26 cellular contexts compared by ENCODE assay signal in genomic region chr3:67490658-67491057, GRCh38.
"Had no signal": no experiment of that assay in that cellular context is flagged by ENCODE, and none has a peak within 500 bp of the region (broad histone marks: within the 10 kb centered on the region; RNA-seq: fewer than 3 reads in every experiment).

No MANE protein-coding gene starts in this region.

- H3K4me1 ChIP-seq: left lung, lower lobe of right lung, suprapubic skin, upper lobe of right lung had no signal

- H3K27me3 ChIP-seq: left lung, ovary, right atrium auricular region, right lobe of liver, suprapubic skin, tibial artery, upper lobe of right lung had no signal

- H3K4me3 Mint-ChIP-seq: immature natural killer cell; mesothelial cell of epicardium; naive thymus-derived CD4-positive, alpha-beta T cell; natural killer cell treated with Interleukin-12 subunit alpha and Interleukin-12 subunit beta and Interleukin-15 and Interleukin-18, amount 100 ng/mL, for 72 hours; stimulated activated naive B cell treated with anti-CD40 and anti-IgM and Interleukin-4, amounts not matched to agents 10 μg/mL and 1 μg/mL and 100 μg/mL, for 72 hours; stimulated activated naive CD8-positive, alpha-beta T cell treated with anti-CD3 and anti-CD28 coated beads, Interleukin-15, Interleukin-2, amounts not matched to agents 100 ng/mL and 50 ng/mL, for 24 hours had no signal

- H3K4me3 ChIP-seq: left lung, lower lobe of right lung, ovary, right atrium auricular region, right lobe of liver, suprapubic skin, tibial artery, upper lobe of right lung had no signal

- H3K9me3 ChIP-seq: left lung, lower lobe of right lung, ovary, right atrium auricular region, right lobe of liver, suprapubic skin, thoracic aorta, tibial artery, upper lobe of right lung had no signal

- H3K27ac ChIP-seq: left lung, lower lobe of right lung, right atrium auricular region, right lobe of liver, suprapubic skin, upper lobe of right lung had no signal

- H3K36me3 ChIP-seq: ovary, right atrium auricular region, thoracic aorta, upper lobe of right lung had no signal

- H3K9me3 Mint-ChIP-seq: immature natural killer cell; mesothelial cell of epicardium; naive thymus-derived CD4-positive, alpha-beta T cell; natural killer cell treated with Interleukin-12 subunit alpha and Interleukin-12 subunit beta and Interleukin-15 and Interleukin-18, amount 100 ng/mL, for 72 hours; stimulated activated naive B cell treated with anti-CD40 and anti-IgM and Interleukin-4, amounts not matched to agents 10 μg/mL and 1 μg/mL and 100 μg/mL, for 72 hours; stimulated activated naive CD8-positive, alpha-beta T cell treated with anti-CD3 and anti-CD28 coated beads, Interleukin-15, Interleukin-2, amounts not matched to agents 100 ng/mL and 50 ng/mL, for 24 hours had no signal

- H3K27me3 Mint-ChIP-seq: naive thymus-derived CD4-positive, alpha-beta T cell; natural killer cell treated with Interleukin-12 subunit alpha and Interleukin-12 subunit beta and Interleukin-15 and Interleukin-18, amount 100 ng/mL, for 72 hours; progenitor cell of endocrine pancreas; stimulated activated naive B cell treated with anti-CD40 and anti-IgM and Interleukin-4, amounts not matched to agents 10 μg/mL and 1 μg/mL and 100 μg/mL, for 72 hours; stimulated activated naive CD8-positive, alpha-beta T cell treated with anti-CD3 and anti-CD28 coated beads, Interleukin-15, Interleukin-2, amounts not matched to agents 100 ng/mL and 50 ng/mL, for 24 hours had no signal

- ATAC-seq: left colon; left lung; lower lobe of right lung; naive thymus-derived CD4-positive, alpha-beta T cell; natural killer cell treated with Interleukin-12 subunit alpha and Interleukin-12 subunit beta and Interleukin-15 and Interleukin-18, amount 100 ng/mL, for 72 hours; right lobe of liver; stimulated activated naive B cell treated with anti-CD40 and anti-IgM and Interleukin-4, amounts not matched to agents 10 μg/mL and 1 μg/mL and 100 μg/mL, for 72 hours; upper lobe of right lung had no signal

- DNase-seq: hypothalamus; immature natural killer cell; kidney; left colon; left lung; lower lobe of right lung; mammary epithelial cell; mesendoderm; naive thymus-derived CD4-positive, alpha-beta T cell; ovary; right lobe of liver; stimulated activated CD4-positive, alpha-beta T cell treated with anti-CD3 and anti-CD28 coated beads, Interleukin-12 subunit alpha, Interleukin-12 subunit beta, amount 100 ng/mL, for 4 hours; stimulated activated CD4-positive, alpha-beta T cell treated with anti-CD3 and anti-CD28 coated beads, Interleukin-15, amount 100 ng/mL, for 24 hours; stimulated activated CD4-positive, alpha-beta T cell treated with anti-CD3 and anti-CD28 coated beads, Interleukin-2, amount 100 ng/mL, for 24 hours; stimulated activated CD4-positive, alpha-beta T cell treated with anti-CD3 and anti-CD28 coated beads, Interleukin-4, amount 100 ng/mL, for 1 hour; stimulated activated naive B cell treated with anti-CD40 and anti-IgM and Interleukin-4, amounts not matched to agents 10 μg/mL and 1 μg/mL and 100 μg/mL, for 72 hours; tibial artery; trophoblast cell; upper lobe of right lung had no signal

- H3K4me1 Mint-ChIP-seq: immature natural killer cell; stimulated activated naive B cell treated with anti-CD40 and anti-IgM and Interleukin-4, amounts not matched to agents 10 μg/mL and 1 μg/mL and 100 μg/mL, for 72 hours had no signal

- H3K27ac Mint-ChIP-seq: immature natural killer cell; natural killer cell treated with Interleukin-12 subunit alpha and Interleukin-12 subunit beta and Interleukin-15 and Interleukin-18, amount 100 ng/mL, for 72 hours; progenitor cell of endocrine pancreas; stimulated activated naive B cell treated with anti-CD40 and anti-IgM and Interleukin-4, amounts not matched to agents 10 μg/mL and 1 μg/mL and 100 μg/mL, for 72 hours; stimulated activated naive CD8-positive, alpha-beta T cell treated with anti-CD3 and anti-CD28 coated beads, Interleukin-15, Interleukin-2, amounts not matched to agents 100 ng/mL and 50 ng/mL, for 24 hours had no signal
